Comparison of ENCODE assay signal across 8 cellular contexts in the genomic region with DNA sequence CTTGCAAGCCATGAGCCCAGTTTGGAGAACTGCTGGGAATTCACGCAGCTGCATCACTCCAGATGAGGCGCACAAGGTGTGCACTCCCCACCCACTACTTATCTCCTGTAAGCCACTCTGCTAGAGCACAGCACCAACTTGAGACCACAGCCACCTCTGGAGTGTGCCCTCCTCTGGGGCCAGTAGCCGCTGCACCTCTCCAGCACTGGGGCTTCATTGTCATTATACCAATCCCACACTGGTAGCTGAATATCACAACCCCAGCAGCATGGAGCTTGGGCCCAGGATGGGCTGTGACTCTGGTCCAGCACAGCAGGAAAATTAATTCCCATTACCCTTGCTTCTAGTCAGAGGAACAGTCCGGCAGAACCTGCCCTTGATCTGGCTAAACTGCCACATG.
"Had no signal": no experiment of that assay in that cellular context is flagged by ENCODE, and none has a peak within 500 bp of the region (broad histone marks: within the 10 kb centered on the region; RNA-seq: fewer than 3 reads in every experiment).

No MANE protein-coding gene starts in this region.

- H3K4me1 ChIP-seq: HAP-1 had no signal

- H3K4me2 ChIP-seq: GM23338 had no signal

- H3K27ac ChIP-seq: HL-60 had no signal

- DNase-seq: H7, HFFc6 had no signal

- FAIRE-seq: HepG2 had no signal

- H3K36me3 ChIP-seq: HAP-1 had no signal

- H3K9me3 ChIP-seq: HAP-1 had no signal

- H3K27ac Mint-ChIP-seq: GM23338, HFFc6, IgD-negative memory B cell had no signal

- H2AFZ ChIP-seq: GM23338 had no signal

- ATAC-seq: GM23338, HCT116, HepG2 had no signal

- H3K4me3 Mint-ChIP-seq: GM23338, HFFc6, IgD-negative memory B cell had no signal

- H3K4me1 Mint-ChIP-seq: GM23338 had no signal

- H3K36me3 Mint-ChIP-seq: IgD-negative memory B cell had no signal

- H3K4me3 ChIP-seq: GM23338, HAP-1 had no signal
